In genomic region chr2:23939054-23939436, GRCh38 we compare ENCODE assay signal across 8 cellular contexts. TPM values are rescaled to one million over a fixed set of nuclear protein-coding genes. Genes with fewer than 3 reads are reported as not detected.
DNase-seq lines count a peak whose midpoint lies in the region; ATAC-seq and TF ChIP-seq lines count a peak whose summit lies in the region.

No MANE protein-coding gene starts in this region.

- intact Hi-C loops in Panc1 (cut with micrococcal nuclease; ENCODE audit: unreplicated experiment) (no loop called here), aorta (cut with DNase I) (no loop called here), left cardiac atrium (cut with DNase I) (loop anchor here in 1 of 2 donors (5.0 kb wide), 1 partner anchor 138 kb away; the partner anchor contains the start of gene SF3B6)

- no peaks in the 10 kb centered on the region for H4K20me1 ChIP-seq in DND-41 (ENCODE audit: insufficient read depth, low read length)

- peak overlapping the region; percentile 92; the same call in 1 of the 2 replicates for H2AFZ ChIP-seq in DND-41 (ENCODE audit: low read depth, low read length)

- H3K9me3 ChIP-seq in DND-41 (ENCODE audit: insufficient read depth, low read length, severe bottlenecking) (no peaks in the 10 kb centered on the region), Panc1 (ENCODE audit: control insufficient read depth, insufficient read depth, low read depth, low read length) (no peaks in the 10 kb centered on the region), aorta (ENCODE audit: control insufficient read depth, low read length) (no peaks in the 10 kb centered on the region)

- H3K27me3 ChIP-seq in DND-41 (ENCODE audit: insufficient read depth, low read length, poor library complexity) (no peaks in the 10 kb centered on the region), Panc1 (ENCODE audit: control insufficient read depth, insufficient read depth, low read length) (no peaks in the 10 kb centered on the region), aorta (ENCODE audit: control insufficient read depth in 1 of 2, insufficient read depth in 2 of 2, low read length in 1 of 2) (no peaks in the 10 kb centered on the region)

- no TSS peak for BruUV-seq in Panc1 (replicated peaks; lab: Mats Ljungman, UMichigan)

- H3K4me3 ChIP-seq in DND-41 (ENCODE audit: low read depth in 1 of 2, low read length in 2 of 2) (peak overlapping the region in 1 of 2 experiments; percentile 82; a peak in 2 of 4 replicates), Panc1 (ENCODE audit: low read depth in 2 of 2, low read length in 2 of 2) (peak overlapping the region; percentile 78 to 91), retinal pigment epithelial cell (ENCODE audit: low read length) (peak overlapping the region; percentile 83), aorta (ENCODE audit: low read length in 2 of 2) (no peak overlapping the region)

- H3K4me2 ChIP-seq in DND-41 (ENCODE audit: insufficient read depth, low read length) = peak overlapping the region; percentile 76

- peaks cover 36% of the 10 kb centered on the region for H3K79me2 ChIP-seq in DND-41 (ENCODE audit: insufficient read depth, low read length)

- DNase-seq in DND-41 = no peak
- DNase-seq in Panc1 (ENCODE audit: low read depth, low spot score) = no peak
- peak; percentile 68 for DNase-seq in fibroblast of gingiva (ENCODE audit: low read depth)
- no peak for DNase-seq in retinal pigment epithelial cell (ENCODE audit: low read depth)
- no peak for DNase-seq in GF-D8 (lab: John Stamatoyannopoulos, UW)
- no peak for DNase-seq in cerebellum (ENCODE audit: low spot score)
- DNase-seq in aorta = no peak
- no peak for DNase-seq in left cardiac atrium

- 61 to 62% methylated on average over 7 of the region's 7 CpGs for WGBS in aorta, 2 donors

- no peak overlapping the region for H3K27ac ChIP-seq in DND-41 (ENCODE audit: low read length)
- H3K27ac ChIP-seq in Panc1 (ENCODE audit: low read length) = peak overlapping the region; percentile 86
- H3K27ac ChIP-seq in aorta (ENCODE audit: low read depth in 1 of 2, low read length in 2 of 2) = no peak overlapping the region

- peak overlapping the region; percentile 69; the same call in 1 of the 2 replicates for H3K9ac ChIP-seq in DND-41 (ENCODE audit: low read depth, low read length)

- H3K4me1 ChIP-seq in DND-41 (ENCODE audit: insufficient read depth, low read length) (peaks cover 28% of the 10 kb centered on the region), Panc1 (ENCODE audit: control insufficient read depth, insufficient read depth, low read length) (peaks cover 14% of the 10 kb centered on the region; the same call in 1 of the 2 replicates), aorta (ENCODE audit: control insufficient read depth in 1 of 2, insufficient read depth in 2 of 2, low read length in 2 of 2) (no peaks in the 10 kb centered on the region)

- TF ChIP-seq CTCF in DND-41 (IDR thresholded peaks at IDR 0.05; ENCODE audit: borderline replicate concordance, extremely low read depth, low read length, poor library complexity, severe bottlenecking) (no peak), Panc1 (IDR thresholded peaks at IDR 0.05) (no peak), retinal pigment epithelial cell (conservative IDR thresholded peaks at IDR 0.05; ENCODE audit: low read depth, low read length) (no peak)

- no peak for ATAC-seq in DND-41 (ENCODE audit: insufficient read depth, low read depth)
- ATAC-seq in Panc1 = peak; percentile 22; the same call in 1 of the 2 replicates
- no peak for ATAC-seq in aorta (ENCODE audit: low FRiP score)
- ATAC-seq in left cardiac atrium = no peak

- in situ Hi-C loops in Panc1 (cut with HindIII; ENCODE audit: low pct_unique_long_range_greater_than_20kb, low sequenced_read_pairs) = no loop called here

- POLR2A ChIA-PET in Panc1 (lab: Charles Lee) = interaction anchor here (0.6 to 1.9 kb wide), 2 partner anchors 12 to 24 kb away, joined by 6 to 9 read pairs; partner anchors contain the start of gene ATAD2B

- no peaks in the 10 kb centered on the region for H3K36me3 ChIP-seq in DND-41 (ENCODE audit: insufficient read depth, low read length)
- H3K36me3 ChIP-seq in Panc1 (ENCODE audit: control insufficient read depth, insufficient read depth, low read length) = no peaks in the 10 kb centered on the region
- no peaks in the 10 kb centered on the region for H3K36me3 ChIP-seq in aorta (ENCODE audit: control insufficient read depth in 1 of 2, insufficient read depth in 2 of 2, low read length in 1 of 2)

- CTCF ChIA-PET in Panc1 (lab: Charles Lee) = no interaction called here

RNA-seq across cellular contexts. Expression of gene UBXN2A, which starts 1.2 kb away (rescaled TPM):
- total RNA-seq in Panc1 (2021; ENCODE audit: unreplicated experiment) = 23.3 TPM
- 9.0 TPM for polyA plus RNA-seq in Panc1 (2012; ENCODE audit: insufficient read length)
- total RNA-seq in cerebellum = 29.3 TPM
- total RNA-seq in aorta = 10 to 100 TPM; 16.8 to 19.5 TPM
- 10 to 100 TPM; 10.0 to 11.5 TPM for polyA plus RNA-seq in aorta
- 10 to 100 TPM; 21.3 to 23.7 TPM for total RNA-seq in left cardiac atrium

RNA-seq across cellular contexts. Expression of gene ATAD2B, which starts 12.1 kb away (rescaled TPM):
- 17.9 TPM for total RNA-seq in Panc1 (2021; ENCODE audit: unreplicated experiment)
- polyA plus RNA-seq in Panc1 (2012; ENCODE audit: insufficient read length) = 4.7 TPM
- 67.6 TPM for total RNA-seq in cerebellum
- total RNA-seq in aorta = 10 to 100 TPM; 33.4 to 45.8 TPM
- polyA plus RNA-seq in aorta = 1 to 10 TPM; 2.3 to 3.6 TPM
- total RNA-seq in left cardiac atrium = 10 to 100 TPM in 1 of 2 donors, 1 to 10 TPM in 1; 6.5 to 12.1 TPM

Comparison
In these comparisons a context has a peak if more than half of its experiments do, and no peak if none do; other contexts are left out.
1. H3K4me3 ChIP-seq: peak in Panc1 (2 of 2) and retinal pigment epithelial cell (single experiment); none in aorta (0 of 2).